9 cellular contexts compared by ENCODE assay signal in genomic region chr19:35129724-35130274, GRCh38. TPM values are rescaled to one million over a fixed set of nuclear protein-coding genes. Genes with fewer than 3 reads are reported as not detected.
"Had no signal": no experiment of that assay in that cellular context is flagged by ENCODE, and none has a peak within 500 bp of the region (broad histone marks: within the 10 kb centered on the region; RNA-seq: fewer than 3 reads in every experiment).

No MANE protein-coding gene starts in this region.

RNA-seq across cellular contexts. Expression of gene LGI4, which starts 5.1 kb away (rescaled TPM):
- total RNA-seq: fibroblast of villous mesenchyme, pulmonary artery endothelial cell had no signal

RNA-seq across cellular contexts. Expression of gene FXYD1, which starts 8.8 kb away (rescaled TPM):
- total RNA-seq: fibroblast of villous mesenchyme, natural killer cell, occipital lobe had no signal

RNA-seq across cellular contexts. Expression of gene FXYD7, which starts 13.3 kb away (rescaled TPM):
- total RNA-seq: gastroesophageal sphincter, myocyte, pulmonary artery endothelial cell had no signal

RNA-seq across cellular contexts. Expression of gene FXYD3, which starts 14.2 kb away (rescaled TPM):
- total RNA-seq: fibroblast of villous mesenchyme, mononuclear cell, natural killer cell, occipital lobe, pulmonary artery endothelial cell, skeletal muscle tissue, spleen had no signal

RNA-seq across cellular contexts. Expression of gene FXYD5, which starts 24.7 kb away (rescaled TPM):
- total RNA-seq: occipital lobe had no signal
